ENCODE assay signal across 11 cellular contexts in the genomic region with DNA sequence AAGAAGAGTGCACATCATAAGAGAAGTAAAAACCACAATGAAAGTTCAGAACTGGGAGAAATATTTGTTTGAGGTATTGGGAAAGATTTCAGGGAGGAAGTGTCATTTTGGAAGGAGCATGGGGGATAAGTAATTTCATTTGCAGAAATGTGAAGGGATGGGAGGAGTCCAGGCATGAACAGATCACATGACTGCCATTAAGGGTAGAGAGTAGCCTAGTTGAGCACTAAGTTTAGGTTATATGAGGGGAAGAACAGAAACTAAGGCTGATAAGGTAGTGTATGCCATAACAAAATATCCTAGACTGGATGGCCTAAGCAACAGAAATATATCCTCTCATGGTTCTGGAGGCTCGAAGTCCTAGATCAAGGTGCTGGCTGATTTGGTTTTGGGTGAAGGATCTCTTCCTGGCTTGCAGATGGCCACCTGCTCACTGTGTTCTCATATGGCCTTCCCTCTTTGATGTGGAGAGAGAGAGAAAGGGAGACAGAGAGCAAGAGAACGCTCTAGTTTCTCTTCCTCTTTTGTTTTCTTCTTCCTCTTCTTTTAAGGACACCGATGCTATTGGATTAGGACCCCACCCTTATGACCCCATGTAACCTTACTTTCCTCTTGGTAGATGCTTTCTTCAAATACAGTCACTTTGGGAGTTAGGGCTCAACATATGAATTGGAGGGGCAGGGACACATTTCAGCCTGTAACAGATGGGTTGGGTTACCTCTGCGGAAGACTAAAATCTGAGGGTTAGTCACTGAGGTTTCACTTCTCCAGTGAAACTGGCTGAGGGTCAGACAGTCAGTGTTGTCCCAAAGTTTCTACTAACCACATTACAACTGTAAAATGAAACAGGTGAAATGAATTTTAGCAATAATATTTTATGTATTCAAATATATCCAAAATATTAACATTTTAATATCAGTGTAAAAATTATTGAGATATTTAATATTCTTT.
DNase-seq lines count a peak whose midpoint lies in the region; ATAC-seq, FAIRE-seq and TF ChIP-seq lines count a peak whose summit lies in the region.
"Had no signal": no experiment of that assay in that cellular context is flagged by ENCODE, and none has a peak within 500 bp of the region (broad histone marks: within the 10 kb centered on the region; RNA-seq: fewer than 3 reads in every experiment).

No MANE protein-coding gene starts in this region.

- no peaks in the 10 kb centered on the region for H3F3A ChIP-seq in PC-3 (ENCODE audit: low read length, unreplicated experiment)

- DNase-seq in epithelial cell of prostate (ENCODE audit: low read depth, low spot score) = no peak
- DNase-seq in thyroid gland = no peak
- DNase-seq in DMS 273 (lab: John Stamatoyannopoulos, UW; ENCODE audit: unreplicated experiment) = no peak
- no peak for DNase-seq in H54 (ENCODE audit: insufficient read length, low spot score)
- DNase-seq in PC-3 = no peak
- DNase-seq: NCI-H1092; stimulated activated CD4-positive, alpha-beta T cell treated with anti-CD3 and anti-CD28 coated beads, Interleukin-2, amount 100 ng/mL, for 48 hours had no signal

- POLR2A ChIA-PET in PC-3 (lab: Charles Lee; ENCODE audit: unreplicated experiment) = no interaction called here

- H3K9ac ChIP-seq in PC-3 (ENCODE audit: low read length) = no peak overlapping the region

- H3K4me3 ChIP-seq in thyroid gland (replicated peaks in 1 of 3) (no peak overlapping the region), PC-3 (ENCODE audit: low read length) (no peak overlapping the region)

- TF ChIP-seq CTCF in thyroid gland (IDR thresholded peaks at IDR 0.05) (no peak), PC-3 (conservative IDR thresholded peaks at IDR 0.05; ENCODE audit: low read depth, low read length) (no peak)

- H3K27ac ChIP-seq in epithelial cell of prostate (peak overlapping the region; percentile 96), thyroid gland (no peak overlapping the region), PC-3 (ENCODE audit: low read length) (no peak overlapping the region)
- H3K27ac ChIP-seq: VCaP had no signal

- WGBS in thyroid gland, 2 donors = 87 to 91% methylated on average over 4 of the region's 4 CpGs

- H3K4me2 ChIP-seq in PC-3 (ENCODE audit: low read length) = no peak overlapping the region

- no peak overlapping the region for H2AFZ ChIP-seq in PC-3 (ENCODE audit: low read length)

- H4K20me1 ChIP-seq in PC-3 (ENCODE audit: low read length) = no peaks in the 10 kb centered on the region

- H3K4me1 ChIP-seq in thyroid gland = peaks cover 6 to 9% of the 10 kb centered on the region in 2 donors
- H3K4me1 ChIP-seq in PC-3 (ENCODE audit: insufficient read depth, low read length) = peaks cover 15% of the 10 kb centered on the region

- H3K79me2 ChIP-seq in PC-3 (ENCODE audit: low read length) = no peaks in the 10 kb centered on the region

- TF ChIP-seq POLR2A in thyroid gland (IDR thresholded peaks at IDR 0.05) = no peak
- TF ChIP-seq POLR2A in H54 (IDR thresholded peaks at IDR 0.05; ENCODE audit: low read depth, low read length) = no peak

- H3K9me2 ChIP-seq in PC-3 (replicated peaks; ENCODE audit: low read length) = no peaks in the 10 kb centered on the region

- intact Hi-C loops in thyroid gland (cut with DNase I) (no loop called here), PC-3 (cut with micrococcal nuclease) (no loop called here)

- no peak for FAIRE-seq in H54 (lab: Jason Lieb, UNC)

- no peaks in the 10 kb centered on the region for H3K36me3 ChIP-seq in thyroid gland
- H3K36me3 ChIP-seq in PC-3 (ENCODE audit: low read depth, low read length) = no peaks in the 10 kb centered on the region

- H3K9me3 ChIP-seq in thyroid gland (no peaks in the 10 kb centered on the region), PC-3 (ENCODE audit: low read length) (no peaks in the 10 kb centered on the region)

- peak; percentile 86 for ATAC-seq in GM18502 (IDR thresholded peaks at IDR 0.05; ENCODE audit: poor library complexity, unreplicated experiment)
- peak; percentile 94 for ATAC-seq in GM21528 (IDR thresholded peaks at IDR 0.05; ENCODE audit: low FRiP score, unreplicated experiment)
- peak; percentile 78 for ATAC-seq in HG03442 (IDR thresholded peaks at IDR 0.05; ENCODE audit: unreplicated experiment)
- ATAC-seq in PC-3 = no peak

- BruUV-seq in PC-3 (replicated peaks; lab: Mats Ljungman, UMichigan) = no TSS peak

- H3K27me3 ChIP-seq in thyroid gland (no peaks in the 10 kb centered on the region), PC-3 (ENCODE audit: low read length) (no peaks in the 10 kb centered on the region)

- CTCF ChIA-PET in PC-3 (lab: Charles Lee) = no interaction called here
